In the genomic region with DNA sequence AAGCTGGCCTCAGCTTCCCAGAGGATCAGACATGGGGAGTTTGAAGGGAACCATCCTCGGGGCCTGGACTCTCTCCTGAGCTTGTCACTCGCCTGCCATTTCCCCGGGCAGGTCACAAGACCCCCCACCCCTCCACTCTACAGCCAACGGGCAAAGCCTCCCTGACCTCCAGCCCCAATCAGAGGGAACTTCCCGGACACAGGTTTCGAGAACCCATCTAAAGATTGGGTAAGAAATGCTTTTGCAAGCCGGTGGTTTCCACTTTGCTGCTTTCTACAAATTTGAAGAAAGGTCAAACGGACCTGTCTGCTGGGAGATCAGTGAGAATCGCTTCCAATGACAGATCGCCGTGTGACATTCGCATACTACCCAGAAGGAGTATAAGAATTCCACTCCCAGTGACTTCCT, we compare ENCODE assay signal across 1 cellular context.
TF ChIP-seq lines count a peak whose summit lies in the region.

No MANE protein-coding gene starts in this region.

TF ChIP-seq in GM12878, 131 proteins besides CTCF, POLR2A, EP300 and RAD21 (continued from another document and continues in another):
- TF ChIP-seq CEBPB (IDR thresholded peaks at IDR 0.05; ENCODE audit: borderline replicate concordance in 1 of 2, low read depth in 2 of 2, low read length in 2 of 2) (0 out of 4 replicates have a peak, but pooled peaks of 1 of the 2 experiments have one; percentile 19), TCF12 (IDR thresholded peaks at IDR 0.05; ENCODE audit: low read depth, low read length) (0 out of 2 replicates have a peak, but pooled peaks have one; percentile 15), NBN (IDR thresholded peaks at IDR 0.05) (no peak), TAF1 (IDR thresholded peaks at IDR 0.05; ENCODE audit: borderline replicate concordance, low read depth, low read length) (peak; percentile 70), ZNF274 (IDR thresholded peaks at IDR 0.05; ENCODE audit: insufficient read depth, insufficient read length) (no peak), ZBED1 (IDR thresholded peaks at IDR 0.05; ENCODE audit: borderline replicate concordance) (no peak), POLR2AphosphoS5 (IDR thresholded peaks at IDR 0.05; ENCODE audit: low read length) (peak; percentile 46), CBFB (IDR thresholded peaks at IDR 0.05; ENCODE audit: low read depth) (no peak), RFX5 (IDR thresholded peaks at IDR 0.05; ENCODE audit: low read depth, low read length) (no peak), MTA2 (IDR thresholded peaks at IDR 0.05; ENCODE audit: low read depth) (no peak), CHD1 (IDR thresholded peaks at IDR 0.05; ENCODE audit: low read depth, low read length) (no peak), SMARCA5 (IDR thresholded peaks at IDR 0.05) (no peak), MYC (IDR thresholded peaks at IDR 0.05; ENCODE audit: insufficient read depth, insufficient read length, insufficient replicate concordance, low read length, severe bottlenecking) (no peak), BMI1 (IDR thresholded peaks at IDR 0.05; ENCODE audit: borderline replicate concordance) (no peak), CHD2 (IDR thresholded peaks at IDR 0.05; ENCODE audit: borderline replicate concordance, low read depth, low read length) (no peak), NR2F1 (conservative IDR thresholded peaks at IDR 0.05) (peak; percentile 90), RCOR1 (conservative IDR thresholded peaks at IDR 0.05; ENCODE audit: low read depth, low read length) (no peak), RAD51 (IDR thresholded peaks at IDR 0.05) (no peak), HCFC1 (IDR thresholded peaks at IDR 0.05; ENCODE audit: low read length) (0 out of 2 replicates have a peak, but pooled peaks have one; percentile 17), HDAC2 (IDR thresholded peaks at IDR 0.05) (no peak), IRF4 (IDR thresholded peaks at IDR 0.05; ENCODE audit: low read depth, low read length) (no peak), ZNF207 (IDR thresholded peaks at IDR 0.05; ENCODE audit: borderline replicate concordance) (no peak), SMC3 (IDR thresholded peaks at IDR 0.05; ENCODE audit: borderline replicate concordance, low read length) (no peak), FOS (IDR thresholded peaks at IDR 0.05; ENCODE audit: borderline replicate concordance, extremely low read depth, insufficient read length) (no peak), ZNF622 (IDR thresholded peaks at IDR 0.05) (no peak), WRNIP1 (IDR thresholded peaks at IDR 0.05; ENCODE audit: borderline replicate concordance, low read depth, low read length) (no peak), EZH2 (IDR thresholded peaks at IDR 0.05; ENCODE audit: borderline replicate concordance, control insufficient read depth, low read depth, low read length) (no peak), SIN3A (IDR thresholded peaks at IDR 0.05; ENCODE audit: low read depth, low read length) (no peak), EED (IDR thresholded peaks at IDR 0.05; ENCODE audit: low read depth) (no peak), MEF2B (IDR thresholded peaks at IDR 0.05; ENCODE audit: partially characterized antibody, poor library complexity, severe bottlenecking) (no peak), CHD4 (IDR thresholded peaks at IDR 0.05) (no peak)
- TF ChIP-seq, protein P1, sequence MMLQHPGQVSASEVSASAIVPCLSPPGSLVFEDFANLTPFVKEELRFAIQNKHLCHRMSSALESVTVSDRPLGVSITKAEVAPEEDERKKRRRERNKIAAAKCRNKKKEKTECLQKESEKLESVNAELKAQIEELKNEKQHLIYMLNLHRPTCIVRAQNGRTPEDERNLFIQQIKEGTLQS (IDR thresholded peaks at IDR 0.05; ENCODE audit: borderline replicate concordance, extremely low read depth, low read depth, low read length), result no peak
- TF ChIP-seq, protein P2, sequence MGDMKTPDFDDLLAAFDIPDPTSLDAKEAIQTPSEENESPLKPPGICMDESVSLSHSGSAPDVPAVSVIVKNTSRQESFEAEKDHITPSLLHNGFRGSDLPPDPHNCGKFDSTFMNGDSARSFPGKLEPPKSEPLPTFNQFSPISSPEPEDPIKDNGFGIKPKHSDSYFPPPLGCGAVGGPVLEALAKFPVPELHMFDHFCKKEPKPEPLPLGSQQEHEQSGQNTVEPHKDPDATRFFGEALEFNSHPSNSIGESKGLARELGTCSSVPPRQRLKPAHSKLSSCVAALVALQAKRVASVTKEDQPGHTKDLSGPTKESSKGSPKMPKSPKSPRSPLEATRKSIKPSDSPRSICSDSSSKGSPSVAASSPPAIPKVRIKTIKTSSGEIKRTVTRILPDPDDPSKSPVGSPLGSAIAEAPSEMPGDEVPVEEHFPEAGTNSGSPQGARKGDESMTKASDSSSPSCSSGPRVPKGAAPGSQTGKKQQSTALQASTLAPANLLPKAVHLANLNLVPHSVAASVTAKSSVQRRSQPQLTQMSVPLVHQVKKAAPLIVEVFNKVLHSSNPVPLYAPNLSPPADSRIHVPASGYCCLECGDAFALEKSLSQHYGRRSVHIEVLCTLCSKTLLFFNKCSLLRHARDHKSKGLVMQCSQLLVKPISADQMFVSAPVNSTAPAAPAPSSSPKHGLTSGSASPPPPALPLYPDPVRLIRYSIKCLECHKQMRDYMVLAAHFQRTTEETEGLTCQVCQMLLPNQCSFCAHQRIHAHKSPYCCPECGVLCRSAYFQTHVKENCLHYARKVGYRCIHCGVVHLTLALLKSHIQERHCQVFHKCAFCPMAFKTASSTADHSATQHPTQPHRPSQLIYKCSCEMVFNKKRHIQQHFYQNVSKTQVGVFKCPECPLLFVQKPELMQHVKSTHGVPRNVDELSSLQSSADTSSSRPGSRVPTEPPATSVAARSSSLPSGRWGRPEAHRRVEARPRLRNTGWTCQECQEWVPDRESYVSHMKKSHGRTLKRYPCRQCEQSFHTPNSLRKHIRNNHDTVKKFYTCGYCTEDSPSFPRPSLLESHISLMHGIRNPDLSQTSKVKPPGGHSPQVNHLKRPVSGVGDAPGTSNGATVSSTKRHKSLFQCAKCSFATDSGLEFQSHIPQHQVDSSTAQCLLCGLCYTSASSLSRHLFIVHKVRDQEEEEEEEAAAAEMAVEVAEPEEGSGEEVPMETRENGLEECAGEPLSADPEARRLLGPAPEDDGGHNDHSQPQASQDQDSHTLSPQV (IDR thresholded peaks at IDR 0.05), result 0 out of 2 replicates have a peak, but pooled peaks have one; percentile 12
- TF ChIP-seq, protein P3, sequence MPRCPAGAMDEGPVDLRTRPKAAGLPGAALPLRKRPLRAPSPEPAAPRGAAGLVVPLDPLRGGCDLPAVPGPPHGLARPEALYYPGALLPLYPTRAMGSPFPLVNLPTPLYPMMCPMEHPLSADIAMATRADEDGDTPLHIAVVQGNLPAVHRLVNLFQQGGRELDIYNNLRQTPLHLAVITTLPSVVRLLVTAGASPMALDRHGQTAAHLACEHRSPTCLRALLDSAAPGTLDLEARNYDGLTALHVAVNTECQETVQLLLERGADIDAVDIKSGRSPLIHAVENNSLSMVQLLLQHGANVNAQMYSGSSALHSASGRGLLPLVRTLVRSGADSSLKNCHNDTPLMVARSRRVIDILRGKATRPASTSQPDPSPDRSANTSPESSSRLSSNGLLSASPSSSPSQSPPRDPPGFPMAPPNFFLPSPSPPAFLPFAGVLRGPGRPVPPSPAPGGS (IDR thresholded peaks at IDR 0.05; ENCODE audit: borderline replicate concordance, insufficient read depth, low read depth, low read length, poor library complexity, severe bottlenecking), result no peak
- TF ChIP-seq, protein P4, sequence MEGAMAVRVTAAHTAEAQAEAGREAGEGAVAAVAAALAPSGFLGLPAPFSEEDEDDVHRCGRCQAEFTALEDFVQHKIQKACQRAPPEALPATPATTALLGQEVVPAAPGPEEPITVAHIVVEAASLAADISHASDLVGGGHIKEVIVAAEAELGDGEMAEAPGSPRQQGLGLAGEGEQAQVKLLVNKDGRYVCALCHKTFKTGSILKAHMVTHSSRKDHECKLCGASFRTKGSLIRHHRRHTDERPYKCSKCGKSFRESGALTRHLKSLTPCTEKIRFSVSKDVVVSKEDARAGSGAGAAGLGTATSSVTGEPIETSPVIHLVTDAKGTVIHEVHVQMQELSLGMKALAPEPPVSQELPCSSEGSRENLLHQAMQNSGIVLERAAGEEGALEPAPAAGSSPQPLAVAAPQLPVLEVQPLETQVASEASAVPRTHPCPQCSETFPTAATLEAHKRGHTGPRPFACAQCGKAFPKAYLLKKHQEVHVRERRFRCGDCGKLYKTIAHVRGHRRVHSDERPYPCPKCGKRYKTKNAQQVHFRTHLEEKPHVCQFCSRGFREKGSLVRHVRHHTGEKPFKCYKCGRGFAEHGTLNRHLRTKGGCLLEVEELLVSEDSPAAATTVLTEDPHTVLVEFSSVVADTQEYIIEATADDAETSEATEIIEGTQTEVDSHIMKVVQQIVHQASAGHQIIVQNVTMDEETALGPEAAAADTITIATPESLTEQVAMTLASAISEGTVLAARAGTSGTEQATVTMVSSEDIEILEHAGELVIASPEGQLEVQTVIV (IDR thresholded peaks at IDR 0.05; ENCODE audit: borderline replicate concordance, partially characterized antibody), result no peak
- TF ChIP-seq, protein P5, sequence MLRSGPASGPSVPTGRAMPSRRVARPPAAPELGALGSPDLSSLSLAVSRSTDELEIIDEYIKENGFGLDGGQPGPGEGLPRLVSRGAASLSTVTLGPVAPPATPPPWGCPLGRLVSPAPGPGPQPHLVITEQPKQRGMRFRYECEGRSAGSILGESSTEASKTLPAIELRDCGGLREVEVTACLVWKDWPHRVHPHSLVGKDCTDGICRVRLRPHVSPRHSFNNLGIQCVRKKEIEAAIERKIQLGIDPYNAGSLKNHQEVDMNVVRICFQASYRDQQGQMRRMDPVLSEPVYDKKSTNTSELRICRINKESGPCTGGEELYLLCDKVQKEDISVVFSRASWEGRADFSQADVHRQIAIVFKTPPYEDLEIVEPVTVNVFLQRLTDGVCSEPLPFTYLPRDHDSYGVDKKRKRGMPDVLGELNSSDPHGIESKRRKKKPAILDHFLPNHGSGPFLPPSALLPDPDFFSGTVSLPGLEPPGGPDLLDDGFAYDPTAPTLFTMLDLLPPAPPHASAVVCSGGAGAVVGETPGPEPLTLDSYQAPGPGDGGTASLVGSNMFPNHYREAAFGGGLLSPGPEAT (IDR thresholded peaks at IDR 0.05; ENCODE audit: low read depth), result no peak; the same call in 1 of the 2 replicates
- TF ChIP-seq, protein P6, sequence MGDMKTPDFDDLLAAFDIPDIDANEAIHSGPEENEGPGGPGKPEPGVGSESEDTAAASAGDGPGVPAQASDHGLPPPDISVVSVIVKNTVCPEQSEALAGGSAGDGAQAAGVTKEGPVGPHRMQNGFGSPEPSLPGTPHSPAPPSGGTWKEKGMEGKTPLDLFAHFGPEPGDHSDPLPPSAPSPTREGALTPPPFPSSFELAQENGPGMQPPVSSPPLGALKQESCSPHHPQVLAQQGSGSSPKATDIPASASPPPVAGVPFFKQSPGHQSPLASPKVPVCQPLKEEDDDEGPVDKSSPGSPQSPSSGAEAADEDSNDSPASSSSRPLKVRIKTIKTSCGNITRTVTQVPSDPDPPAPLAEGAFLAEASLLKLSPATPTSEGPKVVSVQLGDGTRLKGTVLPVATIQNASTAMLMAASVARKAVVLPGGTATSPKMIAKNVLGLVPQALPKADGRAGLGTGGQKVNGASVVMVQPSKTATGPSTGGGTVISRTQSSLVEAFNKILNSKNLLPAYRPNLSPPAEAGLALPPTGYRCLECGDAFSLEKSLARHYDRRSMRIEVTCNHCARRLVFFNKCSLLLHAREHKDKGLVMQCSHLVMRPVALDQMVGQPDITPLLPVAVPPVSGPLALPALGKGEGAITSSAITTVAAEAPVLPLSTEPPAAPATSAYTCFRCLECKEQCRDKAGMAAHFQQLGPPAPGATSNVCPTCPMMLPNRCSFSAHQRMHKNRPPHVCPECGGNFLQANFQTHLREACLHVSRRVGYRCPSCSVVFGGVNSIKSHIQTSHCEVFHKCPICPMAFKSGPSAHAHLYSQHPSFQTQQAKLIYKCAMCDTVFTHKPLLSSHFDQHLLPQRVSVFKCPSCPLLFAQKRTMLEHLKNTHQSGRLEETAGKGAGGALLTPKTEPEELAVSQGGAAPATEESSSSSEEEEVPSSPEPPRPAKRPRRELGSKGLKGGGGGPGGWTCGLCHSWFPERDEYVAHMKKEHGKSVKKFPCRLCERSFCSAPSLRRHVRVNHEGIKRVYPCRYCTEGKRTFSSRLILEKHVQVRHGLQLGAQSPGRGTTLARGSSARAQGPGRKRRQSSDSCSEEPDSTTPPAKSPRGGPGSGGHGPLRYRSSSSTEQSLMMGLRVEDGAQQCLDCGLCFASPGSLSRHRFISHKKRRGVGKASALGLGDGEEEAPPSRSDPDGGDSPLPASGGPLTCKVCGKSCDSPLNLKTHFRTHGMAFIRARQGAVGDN (IDR thresholded peaks at IDR 0.05), result peak; percentile 79
- TF ChIP-seq, protein P7, sequence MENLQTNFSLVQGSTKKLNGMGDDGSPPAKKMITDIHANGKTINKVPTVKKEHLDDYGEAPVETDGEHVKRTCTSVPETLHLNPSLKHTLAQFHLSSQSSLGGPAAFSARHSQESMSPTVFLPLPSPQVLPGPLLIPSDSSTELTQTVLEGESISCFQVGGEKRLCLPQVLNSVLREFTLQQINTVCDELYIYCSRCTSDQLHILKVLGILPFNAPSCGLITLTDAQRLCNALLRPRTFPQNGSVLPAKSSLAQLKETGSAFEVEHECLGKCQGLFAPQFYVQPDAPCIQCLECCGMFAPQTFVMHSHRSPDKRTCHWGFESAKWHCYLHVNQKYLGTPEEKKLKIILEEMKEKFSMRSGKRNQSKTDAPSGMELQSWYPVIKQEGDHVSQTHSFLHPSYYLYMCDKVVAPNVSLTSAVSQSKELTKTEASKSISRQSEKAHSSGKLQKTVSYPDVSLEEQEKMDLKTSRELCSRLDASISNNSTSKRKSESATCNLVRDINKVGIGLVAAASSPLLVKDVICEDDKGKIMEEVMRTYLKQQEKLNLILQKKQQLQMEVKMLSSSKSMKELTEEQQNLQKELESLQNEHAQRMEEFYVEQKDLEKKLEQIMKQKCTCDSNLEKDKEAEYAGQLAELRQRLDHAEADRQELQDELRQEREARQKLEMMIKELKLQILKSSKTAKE (IDR thresholded peaks at IDR 0.05; ENCODE audit: low read depth, poor library complexity, severe bottlenecking), result no peak
- TF ChIP-seq, protein P8, sequence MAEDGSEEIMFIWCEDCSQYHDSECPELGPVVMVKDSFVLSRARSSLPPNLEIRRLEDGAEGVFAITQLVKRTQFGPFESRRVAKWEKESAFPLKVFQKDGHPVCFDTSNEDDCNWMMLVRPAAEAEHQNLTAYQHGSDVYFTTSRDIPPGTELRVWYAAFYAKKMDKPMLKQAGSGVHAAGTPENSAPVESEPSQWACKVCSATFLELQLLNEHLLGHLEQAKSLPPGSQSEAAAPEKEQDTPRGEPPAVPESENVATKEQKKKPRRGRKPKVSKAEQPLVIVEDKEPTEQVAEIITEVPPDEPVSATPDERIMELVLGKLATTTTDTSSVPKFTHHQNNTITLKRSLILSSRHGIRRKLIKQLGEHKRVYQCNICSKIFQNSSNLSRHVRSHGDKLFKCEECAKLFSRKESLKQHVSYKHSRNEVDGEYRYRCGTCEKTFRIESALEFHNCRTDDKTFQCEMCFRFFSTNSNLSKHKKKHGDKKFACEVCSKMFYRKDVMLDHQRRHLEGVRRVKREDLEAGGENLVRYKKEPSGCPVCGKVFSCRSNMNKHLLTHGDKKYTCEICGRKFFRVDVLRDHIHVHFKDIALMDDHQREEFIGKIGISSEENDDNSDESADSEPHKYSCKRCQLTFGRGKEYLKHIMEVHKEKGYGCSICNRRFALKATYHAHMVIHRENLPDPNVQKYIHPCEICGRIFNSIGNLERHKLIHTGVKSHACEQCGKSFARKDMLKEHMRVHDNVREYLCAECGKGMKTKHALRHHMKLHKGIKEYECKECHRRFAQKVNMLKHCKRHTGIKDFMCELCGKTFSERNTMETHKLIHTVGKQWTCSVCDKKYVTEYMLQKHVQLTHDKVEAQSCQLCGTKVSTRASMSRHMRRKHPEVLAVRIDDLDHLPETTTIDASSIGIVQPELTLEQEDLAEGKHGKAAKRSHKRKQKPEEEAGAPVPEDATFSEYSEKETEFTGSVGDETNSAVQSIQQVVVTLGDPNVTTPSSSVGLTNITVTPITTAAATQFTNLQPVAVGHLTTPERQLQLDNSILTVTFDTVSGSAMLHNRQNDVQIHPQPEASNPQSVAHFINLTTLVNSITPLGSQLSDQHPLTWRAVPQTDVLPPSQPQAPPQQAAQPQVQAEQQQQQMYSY (CRISPR knock-in tag; IDR thresholded peaks at IDR 0.05), result no peak
